ENCODE assay signal across 12 cellular contexts in the genomic region with DNA sequence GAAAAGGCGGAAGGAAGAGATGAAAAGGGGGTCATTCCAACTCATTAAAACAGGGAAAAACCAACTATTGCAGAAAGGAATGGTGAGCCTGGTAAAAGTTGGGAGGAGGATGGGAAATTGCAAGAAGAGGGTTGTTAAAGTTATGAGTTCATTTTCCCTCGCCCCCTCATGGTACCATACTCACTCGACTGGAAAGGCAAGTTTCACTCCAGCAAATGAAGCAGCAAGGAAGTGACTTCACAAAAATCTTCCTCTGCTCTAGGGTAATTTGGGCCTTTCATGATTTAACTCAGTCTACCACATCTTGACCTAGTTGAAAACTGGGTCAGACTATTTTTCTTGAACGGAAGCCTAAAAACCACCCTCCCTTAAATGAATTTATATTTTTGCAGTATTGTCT. TPM values are rescaled to one million over a fixed set of nuclear protein-coding genes. Genes with fewer than 3 reads are reported as not detected.
A peak's percentile ranks its signal among the peaks of the same experiment; 100 is the strongest.
DNase-seq lines count a peak whose midpoint lies in the region; ATAC-seq and TF ChIP-seq lines count a peak whose summit lies in the region.
"Had no signal": no experiment of that assay in that cellular context is flagged by ENCODE, and none has a peak within 500 bp of the region (broad histone marks: within the 10 kb centered on the region; RNA-seq: fewer than 3 reads in every experiment).

No MANE protein-coding gene starts in this region.

- H3K36me3 Mint-ChIP-seq in CD4-positive, alpha-beta T cell (ENCODE audit: low read depth), result no peaks in the 10 kb centered on the region

- ATAC-seq in CD4-positive, alpha-beta T cell (ENCODE audit: poor library complexity), result peak; percentile 80
- ATAC-seq in GM18868 (IDR thresholded peaks at IDR 0.05; ENCODE audit: unreplicated experiment) (peak; percentile 92), HG03103 (IDR thresholded peaks at IDR 0.05; ENCODE audit: low read depth, unreplicated experiment) (peak; percentile 64), HG03571 (IDR thresholded peaks at IDR 0.05; ENCODE audit: unreplicated experiment) (no peak), left lobe of liver (no peak)

- DNase-seq in CD4-positive, alpha-beta T cell, result no peak
- peak; percentile 69 for DNase-seq in epithelial cell of prostate (ENCODE audit: low read depth, low spot score)
- DNase-seq in left lobe of liver (ENCODE audit: low spot score), result no peak
- no peak for DNase-seq in ecto neural progenitor cell (ENCODE audit: low spot score)
- DNase-seq in DMS 273 (lab: John Stamatoyannopoulos, UW; ENCODE audit: unreplicated experiment), result no peak
- DNase-seq: activated naive CD4-positive, alpha-beta T cell treated with anti-CD3 and anti-CD28 coated beads, Interleukin-2, amount 50 U/mL, for 16 hours; NCI-H524; ovary had no signal

- CTCF ChIA-PET in CD4-positive, alpha-beta T cell (lab: Charles Lee), result no interaction called here

- no peaks in the 10 kb centered on the region for H3K27me3 ChIP-seq in CD4-positive, alpha-beta T cell (ENCODE audit: control insufficient read depth, insufficient read depth, low read length)
- H3K27me3 ChIP-seq: ovary had no signal

- H3K9me3 ChIP-seq in CD4-positive, alpha-beta T cell (ENCODE audit: control insufficient read depth, low read length), result no peaks in the 10 kb centered on the region
- H3K9me3 ChIP-seq: ovary had no signal

- peak overlapping the region; percentile 57 for H3K27ac ChIP-seq in CD4-positive, alpha-beta T cell (ENCODE audit: low read depth, low read length)
- peak overlapping the region; percentile 49 for H3K27ac ChIP-seq in epithelial cell of prostate
- H3K27ac ChIP-seq: ovary had no signal

- intact Hi-C loops in CD4-positive, alpha-beta T cell (cut with DNase I, micrococcal nuclease), result no loop called here

- H3K4me3 Mint-ChIP-seq in CD4-positive, alpha-beta T cell, result peak overlapping the region; percentile 70

- TF ChIP-seq CTCF in CD4-positive, alpha-beta T cell (IDR thresholded peaks at IDR 0.05), result no peak

- H3K9me3 Mint-ChIP-seq in CD4-positive, alpha-beta T cell, result no peaks in the 10 kb centered on the region

- peaks cover 10% of the 10 kb centered on the region for H3K27me3 Mint-ChIP-seq in CD4-positive, alpha-beta T cell

- POLR2A ChIA-PET in CD4-positive, alpha-beta T cell (lab: Charles Lee), result no interaction called here

- peak overlapping the region; percentile 81 for H3K27ac Mint-ChIP-seq in CD4-positive, alpha-beta T cell

- peaks cover 18% of the 10 kb centered on the region for H3K4me1 Mint-ChIP-seq in CD4-positive, alpha-beta T cell (ENCODE audit: low read depth)

RNA-seq across cellular contexts. Expression of a gene that starts 22.8 kb away (rescaled TPM):
- total RNA-seq in CD4-positive, alpha-beta T cell, result not detected
- total RNA-seq in left lobe of liver, result not detected
- total RNA-seq: T-helper 2 cell treated with Interferon-gamma antibody and Interleukin-4, amounts not matched to agents 100 ng/mL and 5 ng/mL, for 36 hours had no signal

RNA-seq across cellular contexts. Expression of a gene that starts 34.9 kb away (rescaled TPM):
- total RNA-seq in CD4-positive, alpha-beta T cell, result 1 to 10 TPM; 1.5 to 2.2 TPM
- total RNA-seq in left lobe of liver, result not detected
- total RNA-seq: T-helper 2 cell treated with Interferon-gamma antibody and Interleukin-4, amounts not matched to agents 100 ng/mL and 5 ng/mL, for 36 hours had no signal

Comparison
In these comparisons a context has a peak if more than half of its experiments do, and no peak if none do; other contexts are left out.
1. ATAC-seq: peak in CD4-positive, alpha-beta T cell (single experiment), GM18868 (single experiment) and HG03103 (single experiment); none in HG03571 (single experiment) and left lobe of liver (single experiment).